8 cellular contexts compared by ENCODE assay signal in the genomic region with DNA sequence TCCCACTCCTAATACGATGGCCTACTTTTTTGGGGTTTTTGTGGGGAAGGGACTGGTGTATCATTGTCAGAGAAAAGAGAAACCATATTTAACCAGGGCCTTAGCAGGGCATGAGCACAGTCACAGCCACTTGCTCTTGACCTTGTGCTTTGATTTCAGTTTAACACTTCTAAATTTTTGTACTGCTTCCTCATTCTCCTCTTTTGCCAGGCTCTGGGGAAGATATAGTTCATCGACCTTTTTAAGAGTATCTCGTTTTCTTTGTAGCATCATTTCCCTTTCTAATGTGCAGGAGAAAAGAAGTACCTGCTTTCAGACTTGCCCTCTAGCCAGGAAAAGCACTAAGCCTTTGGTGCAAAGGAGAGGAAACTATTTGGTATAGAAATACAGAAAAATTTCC. TPM values are rescaled to one million over a fixed set of nuclear protein-coding genes. Genes with fewer than 3 reads are reported as not detected.
DNase-seq lines count a peak whose midpoint lies in the region; ATAC-seq, FAIRE-seq and TF ChIP-seq lines count a peak whose summit lies in the region.

No MANE protein-coding gene starts in this region.

- POLR2A ChIA-PET in H1 (lab: Charles Lee; ENCODE audit: partially characterized antibody): interaction anchor here (0.8 to 4.4 kb wide), 2 partner anchors 16 to 42 kb away, joined by 3 to 52 read pairs; a partner anchor contains a TSS

- H3K4me2 ChIP-seq in OCI-LY3 (ENCODE audit: low read length) (peak overlapping the region; percentile 76), H1 (ENCODE audit: insufficient read depth in 1 of 2, low read depth in 2 of 2, low read length in 2 of 2) (peak overlapping the region; percentile 12 to 16; a peak in 1 of 4 replicates), trophoblast cell (ENCODE audit: low read length) (peak overlapping the region; percentile 45)

- no peak overlapping the region for H4K12ac ChIP-seq in trophoblast cell (ENCODE audit: low read depth, low read length)

- H3K4ac ChIP-seq in H1 (replicated peaks; ENCODE audit: insufficient read length, low read depth, low read length) (no peak overlapping the region), trophoblast cell (ENCODE audit: low read depth, low read length) (peak overlapping the region; percentile 13)

- H3K79me2 ChIP-seq in OCI-LY3 (ENCODE audit: low read length) (peaks cover 97% of the 10 kb centered on the region), H1 (ENCODE audit: control insufficient read depth in 1 of 2, insufficient read depth in 2 of 2, low read length in 2 of 2) (peaks cover 11 to 75% of the 10 kb centered on the region in 2 experiments; a peak in 3 of 4 replicates), trophoblast cell (ENCODE audit: control insufficient read depth, insufficient read depth, low read length, poor library complexity) (peaks cover 42% of the 10 kb centered on the region)

- H3K9me3 ChIP-seq in OCI-LY3 (ENCODE audit: insufficient read depth, low read length) (no peaks in the 10 kb centered on the region), H1 (ENCODE audit: insufficient read depth in 2 of 2, low read depth in 1 of 2, low read length in 1 of 2) (no peaks in the 10 kb centered on the region), trophoblast cell (ENCODE audit: insufficient read depth, low read depth, low read length) (no peaks in the 10 kb centered on the region)

- H2BK15ac ChIP-seq in H1 (ENCODE audit: low read length): no peak overlapping the region

- DNase-seq in GM06990 (ENCODE audit: extremely low read depth, insufficient read length): no peak
- DNase-seq in H1 (ENCODE audit: low read depth in 1 of 2, low spot score in 2 of 2): no peak
- no peak for DNase-seq in trophoblast cell
- no peak for DNase-seq in GM13977 (ENCODE audit: low spot score)
- DNase-seq in COLO668 (lab: John Stamatoyannopoulos, UW; ENCODE audit: unreplicated experiment): no peak
- no peak for DNase-seq in AML-193 (lab: John Stamatoyannopoulos, UW)

- H3K18ac ChIP-seq in H1 (ENCODE audit: extremely low read depth, low read length) (no peak overlapping the region), trophoblast cell (ENCODE audit: low read length) (no peak overlapping the region)

- H4K91ac ChIP-seq in H1 (replicated peaks; ENCODE audit: insufficient read length, low read length): no peak overlapping the region
- H4K91ac ChIP-seq in trophoblast cell (ENCODE audit: low read depth, low read length): no peak overlapping the region

- H3K56ac ChIP-seq in H1 (replicated peaks; ENCODE audit: insufficient read length, low read depth, low read length): no peak overlapping the region

- peak overlapping the region; percentile 93 for H3K27ac ChIP-seq in OCI-LY3 (ENCODE audit: low read length)
- no peak overlapping the region for H3K27ac ChIP-seq in H1 (ENCODE audit: low read depth, low read length)
- no peak overlapping the region for H3K27ac ChIP-seq in trophoblast cell (ENCODE audit: low read depth, low read length)

- ATAC-seq in HG03342 (IDR thresholded peaks at IDR 0.05; ENCODE audit: unreplicated experiment): no peak

- H3K14ac ChIP-seq in H1 (ENCODE audit: insufficient read length): no peak overlapping the region
- H3K14ac ChIP-seq in trophoblast cell (ENCODE audit: low read length): no peak overlapping the region

- H3K36me3 ChIP-seq in GM06990 (ENCODE audit: control insufficient read depth, insufficient read depth, low read length) (no peaks in the 10 kb centered on the region), OCI-LY3 (replicated peaks; ENCODE audit: low read depth, low read length) (peaks cover 3% of the 10 kb centered on the region), H1 (ENCODE audit: control insufficient read depth in 2 of 4, insufficient read depth in 4 of 4, low read length in 3 of 4) (no peaks in the 10 kb centered on the region), trophoblast cell (ENCODE audit: control insufficient read depth in 1 of 2, insufficient read depth in 2 of 2, low read length in 2 of 2) (peaks cover 0 to 3% of the 10 kb centered on the region in 2 experiments)

- no peak overlapping the region for H2BK12ac ChIP-seq in H1 (ENCODE audit: low read depth, low read length)
- no peak overlapping the region for H2BK12ac ChIP-seq in trophoblast cell (ENCODE audit: low read length)

- H2BK20ac ChIP-seq in H1 (ENCODE audit: low read length): no peak overlapping the region

- no peak overlapping the region for H4K5ac ChIP-seq in H1 (ENCODE audit: insufficient read length, low read depth, low read length)

- in situ Hi-C loops in GM13977 (cut with MboI; ENCODE audit: low pct_unique_long_range_greater_than_20kb, low sequenced_read_pairs, unreplicated experiment): no loop called here

- H4K8ac ChIP-seq in H1 (ENCODE audit: extremely low read depth, insufficient read depth, low read length) (no peak overlapping the region), trophoblast cell (ENCODE audit: low read depth, low read length) (no peak overlapping the region)

- H3K4me1 ChIP-seq in OCI-LY3 (ENCODE audit: low read length) (peaks cover 51% of the 10 kb centered on the region), H1 (replicated peaks in 1 of 4; ENCODE audit: control insufficient read depth in 3 of 4, insufficient read depth in 4 of 4, low read length in 3 of 4) (peaks cover 2 to 14% (median 12%) of the 10 kb centered on the region in 4 experiments; a peak in 5 of 7 replicates), trophoblast cell (ENCODE audit: control insufficient read depth in 1 of 2, insufficient read depth in 2 of 2, low read length in 2 of 2) (peaks cover 10 to 15% of the 10 kb centered on the region in 2 experiments)

- H2BK120ac ChIP-seq in H1 (replicated peaks; ENCODE audit: low read depth, low read length) (no peak overlapping the region), trophoblast cell (ENCODE audit: insufficient read depth, low read length, poor library complexity) (no peak overlapping the region)

- H4K20me1 ChIP-seq in OCI-LY3 (ENCODE audit: insufficient read depth, low read length): peaks cover 28% of the 10 kb centered on the region
- peaks cover 3 to 6% of the 10 kb centered on the region in 2 experiments for H4K20me1 ChIP-seq in H1 (replicated peaks in 1 of 2; ENCODE audit: control insufficient read depth in 1 of 2, insufficient read depth in 2 of 2, low read length in 2 of 2)

- peaks cover 19% of the 10 kb centered on the region for H3K23me2 ChIP-seq in H1 (ENCODE audit: low read depth, low read length)

- no peak for TF ChIP-seq RAD21 in H1 (IDR thresholded peaks at IDR 0.05 in 1 of 2, conservative IDR thresholded peaks at IDR 0.05 in 1 of 2; ENCODE audit: low read depth in 2 of 2, low read length in 2 of 2)

- peak overlapping the region; percentile 94 for H3K9ac ChIP-seq in OCI-LY3 (ENCODE audit: low read length)
- no peak overlapping the region for H3K9ac ChIP-seq in H1 (replicated peaks in 1 of 4; ENCODE audit: extremely low read depth in 1 of 4, low read depth in 3 of 4, low read length in 3 of 4)
- no peak overlapping the region for H3K9ac ChIP-seq in trophoblast cell (ENCODE audit: low read length)

- H2AFZ ChIP-seq in OCI-LY3 (ENCODE audit: low read depth, low read length): no peak overlapping the region
- H2AFZ ChIP-seq in H1 (ENCODE audit: low read length): no peak overlapping the region
- no peak overlapping the region for H2AFZ ChIP-seq in trophoblast cell (ENCODE audit: insufficient read depth, low read length, poor library complexity)

- no peak overlapping the region for H2AK5ac ChIP-seq in H1 (ENCODE audit: low read depth, low read length)
- no peak overlapping the region for H2AK5ac ChIP-seq in trophoblast cell (ENCODE audit: low read length)

- H3K27me3 ChIP-seq in GM06990 (replicated peaks; ENCODE audit: control insufficient read depth, insufficient read depth, low read length): no peaks in the 10 kb centered on the region
- H3K27me3 ChIP-seq in OCI-LY3 (ENCODE audit: low read depth, low read length): no peaks in the 10 kb centered on the region
- H3K27me3 ChIP-seq in H1 (replicated peaks in 1 of 4; ENCODE audit: control insufficient read depth in 3 of 4, extremely low read depth in 1 of 4, insufficient read depth in 3 of 4, low read length in 3 of 4): no peaks in the 10 kb centered on the region
- H3K27me3 ChIP-seq in trophoblast cell (ENCODE audit: insufficient read depth, low read length): no peaks in the 10 kb centered on the region

- CTCF ChIA-PET in H1 (lab: Charles Lee; ENCODE audit: partially characterized antibody): interaction anchor here (0.6 kb wide), 1 partner anchor 512 kb away, joined by 3 read pairs; no protein-coding TSS in a partner anchor

- H3K23ac ChIP-seq in H1 (ENCODE audit: insufficient read length): no peak overlapping the region
- no peak overlapping the region for H3K23ac ChIP-seq in trophoblast cell (ENCODE audit: low read length)

- TF ChIP-seq POLR2A in H1 (IDR thresholded peaks at IDR 0.05; ENCODE audit: control extremely low read depth in 1 of 2, low read depth in 2 of 2, low read length in 2 of 2): peak in 1 of 2 experiments; percentile 33; a peak in 1 of 3 replicates

- TF ChIP-seq CTCF in GM06990 (IDR thresholded peaks at IDR 0.05; ENCODE audit: insufficient read depth, low read length, poor library complexity, severe bottlenecking) (no peak), OCI-LY3 (IDR thresholded peaks at IDR 0.05; ENCODE audit: low read depth, low read length) (no peak), H1 (IDR thresholded peaks at IDR 0.05; ENCODE audit: control extremely low read depth in 1 of 3, insufficient read depth in 1 of 3, low read depth in 1 of 3, low read length in 3 of 3) (no peak), GM13977 (IDR thresholded peaks at IDR 0.05; ENCODE audit: extremely low read depth, insufficient read depth, missing control alignments) (no peak)

- no peak overlapping the region for H2BK5ac ChIP-seq in H1 (ENCODE audit: low read depth, low read length)
- H2BK5ac ChIP-seq in trophoblast cell (ENCODE audit: low read depth, low read length, poor library complexity): no peak overlapping the region

- H3K79me1 ChIP-seq in H1 (ENCODE audit: low read depth, low read length): peaks cover 6% of the 10 kb centered on the region
- peaks cover 35% of the 10 kb centered on the region for H3K79me1 ChIP-seq in trophoblast cell (ENCODE audit: low read length)

- peak overlapping the region; percentile 92 for H3K4me3 ChIP-seq in GM06990 (replicated peaks; ENCODE audit: low read depth, low read length)
- H3K4me3 ChIP-seq in OCI-LY3 (ENCODE audit: low read length): peak overlapping the region; percentile 80
- peak overlapping the region in 1 of 4 experiments; percentile 7; a peak in 2 of 8 replicates for H3K4me3 ChIP-seq in H1 (ENCODE audit: extremely low read depth in 1 of 4, insufficient read depth in 2 of 4, low read depth in 3 of 4, low read length in 4 of 4)
- no peak overlapping the region for H3K4me3 ChIP-seq in trophoblast cell (ENCODE audit: low read depth, low read length)

- no peak for FAIRE-seq in H1 (lab: Jason Lieb, UNC)

- no peak for TF ChIP-seq EP300 in H1 (IDR thresholded peaks at IDR 0.05; ENCODE audit: borderline replicate concordance in 1 of 2, low read depth in 2 of 2, low read length in 2 of 2)

- 90% methylated on average over 3 of the region's 3 CpGs; no CpG with 5 or more reads in 1 of the 2 experiments for WGBS in H1 (ENCODE audit: extremely low coverage in 1 of 2, insufficient coverage in 1 of 2, insufficient read length in 1 of 2, insufficient replicate concordance in 2 of 2, low coverage in 1 of 2, low lambda C conversion rate in 2 of 2, missing lambda C conversion rate in 1 of 2), 2 experiments
- no CpG with 5 or more reads among the region's 3 CpGs for WGBS in trophoblast cell (ENCODE audit: extremely low coverage, insufficient coverage, insufficient read length)

RNA-seq across cellular contexts. Expression of a gene that starts 2.2 kb away (rescaled TPM):
- 27.5 and 27.9 TPM in 2 replicates for total RNA-seq in H1 (2021; fragmentation: NEBNext Ultra II Directional; extraction: Animal tissue kit (Norgen Biotek cat#: 25700))
- 11.6 and 13.6 TPM in 2 replicates for polyA plus RNA-seq in H1 (2011; rRNA removed)
- 14.9 TPM for polyA plus RNA-seq in H1 (2011; cell fraction: cytosol; rRNA removed)
- 12.4 TPM for polyA plus RNA-seq in H1 (2011; cell fraction: nucleus; rRNA removed)
- polyA plus RNA-seq in H1 (2012, experiment 1 of 2): 13.0 to 22.0 TPM (median 15.7 TPM) in 4 replicates
- polyA plus RNA-seq in H1 (2012, experiment 2 of 2): 1.1 TPM
- polyA plus RNA-seq in H1 (2013, experiment 1 of 2): 16.9 TPM
- polyA plus RNA-seq in H1 (2013, experiment 2 of 2): 16.0 TPM
- polyA minus RNA-seq in H1 (2011; rRNA and poly(A)+ RNA removed): 18.2 and 26.2 TPM in 2 replicates
- 18.5 TPM for polyA minus RNA-seq in H1 (2011; cell fraction: cytosol; rRNA and poly(A)+ RNA removed)
- 37.6 TPM for polyA minus RNA-seq in H1 (2011; cell fraction: nucleus; rRNA and poly(A)+ RNA removed)
- 38.0 and 39.2 TPM in 2 replicates for polyA plus RNA-seq in trophoblast cell (2013)

RNA-seq across cellular contexts. Expression of a gene that starts 3.1 kb away (rescaled TPM):
- total RNA-seq in H1 (2021; fragmentation: NEBNext Ultra II Directional; extraction: Animal tissue kit (Norgen Biotek cat#: 25700)): 11.4 and 11.5 TPM in 2 replicates
- 4.9 and 5.4 TPM in 2 replicates for polyA plus RNA-seq in H1 (2011; rRNA removed)
- polyA plus RNA-seq in H1 (2011; cell fraction: cytosol; rRNA removed): 4.8 TPM
- polyA plus RNA-seq in H1 (2011; cell fraction: nucleus; rRNA removed): 8.1 TPM
- 4.5 to 6.6 TPM (median 5.3 TPM) in 4 replicates for polyA plus RNA-seq in H1 (2012, experiment 1 of 2)
- 0.80 TPM for polyA plus RNA-seq in H1 (2012, experiment 2 of 2)
- 5.0 TPM for polyA plus RNA-seq in H1 (2013, experiment 1 of 2)
- 4.8 TPM for polyA plus RNA-seq in H1 (2013, experiment 2 of 2)
- polyA minus RNA-seq in H1 (2011; rRNA and poly(A)+ RNA removed): 20.0 and 23.2 TPM in 2 replicates
- 8.3 TPM for polyA minus RNA-seq in H1 (2011; cell fraction: cytosol; rRNA and poly(A)+ RNA removed)
- 19.6 TPM for polyA minus RNA-seq in H1 (2011; cell fraction: nucleus; rRNA and poly(A)+ RNA removed)
- polyA plus RNA-seq in trophoblast cell (2013): 9.0 and 9.1 TPM in 2 replicates

RNA-seq across cellular contexts. Expression of a gene that starts 33.8 kb away (rescaled TPM):
- 82.9 and 91.1 TPM in 2 replicates for total RNA-seq in H1 (2021; fragmentation: NEBNext Ultra II Directional; extraction: Animal tissue kit (Norgen Biotek cat#: 25700))
- 30.5 and 42.0 TPM in 2 replicates for polyA plus RNA-seq in H1 (2011; rRNA removed)
- 38.2 TPM for polyA plus RNA-seq in H1 (2011; cell fraction: cytosol; rRNA removed)
- polyA plus RNA-seq in H1 (2011; cell fraction: nucleus; rRNA removed): 42.5 TPM
- polyA plus RNA-seq in H1 (2012, experiment 1 of 2): 28.9 to 58.1 TPM (median 40.4 TPM) in 4 replicates
- 18.1 TPM for polyA plus RNA-seq in H1 (2012, experiment 2 of 2)
- 21.2 TPM for polyA plus RNA-seq in H1 (2013, experiment 1 of 2)
- 19.8 TPM for polyA plus RNA-seq in H1 (2013, experiment 2 of 2)
- polyA minus RNA-seq in H1 (2011; rRNA and poly(A)+ RNA removed): 33.1 and 37.7 TPM in 2 replicates
- 69.5 TPM for polyA minus RNA-seq in H1 (2011; cell fraction: cytosol; rRNA and poly(A)+ RNA removed)
- polyA minus RNA-seq in H1 (2011; cell fraction: nucleus; rRNA and poly(A)+ RNA removed): 35.2 TPM
- polyA plus RNA-seq in trophoblast cell (2013): 52.5 and 55.1 TPM in 2 replicates

RNA-seq across cellular contexts. Expression of a gene that starts 41.5 kb away (rescaled TPM):
- 3.5 and 3.8 TPM in 2 replicates for total RNA-seq in H1 (2021; fragmentation: NEBNext Ultra II Directional; extraction: Animal tissue kit (Norgen Biotek cat#: 25700))
- polyA plus RNA-seq in H1 (2011; rRNA removed): 0.36 and 0.50 TPM in 2 replicates
- 0.58 TPM for polyA plus RNA-seq in H1 (2011; cell fraction: cytosol; rRNA removed)
- polyA plus RNA-seq in H1 (2011; cell fraction: nucleus; rRNA removed): 0.57 TPM
- 0.65 to 1.6 TPM (median 1.0 TPM) in 4 replicates for polyA plus RNA-seq in H1 (2012, experiment 1 of 2)
- 0.18 TPM for polyA plus RNA-seq in H1 (2012, experiment 2 of 2)
- polyA plus RNA-seq in H1 (2013, experiment 1 of 2): 1.8 TPM
- 1.9 TPM for polyA plus RNA-seq in H1 (2013, experiment 2 of 2)
- 1.2 and 2.0 TPM in 2 replicates for polyA minus RNA-seq in H1 (2011; rRNA and poly(A)+ RNA removed)
- polyA minus RNA-seq in H1 (2011; cell fraction: cytosol; rRNA and poly(A)+ RNA removed): 1.4 TPM
- 4.1 TPM for polyA minus RNA-seq in H1 (2011; cell fraction: nucleus; rRNA and poly(A)+ RNA removed)
- polyA plus RNA-seq in trophoblast cell (2013): 3.9 TPM in 2 replicates

RNA-seq across cellular contexts. Expression of a gene that starts 43.0 kb away (rescaled TPM):
- total RNA-seq in H1 (2021; fragmentation: NEBNext Ultra II Directional; extraction: Animal tissue kit (Norgen Biotek cat#: 25700)): 0.61 and 0.93 TPM in 2 replicates
- 0.25 and 0.39 TPM in 2 replicates for polyA plus RNA-seq in H1 (2011; rRNA removed)
- 1.0 TPM for polyA plus RNA-seq in H1 (2011; cell fraction: cytosol; rRNA removed)
- 0.53 TPM for polyA plus RNA-seq in H1 (2011; cell fraction: nucleus; rRNA removed)
- 0.57 to 0.86 TPM (median 0.72 TPM) in 4 replicates for polyA plus RNA-seq in H1 (2012, experiment 1 of 2)
- not detected for polyA plus RNA-seq in H1 (2012, experiment 2 of 2)
- polyA plus RNA-seq in H1 (2013, experiment 1 of 2): 0.43 TPM
- polyA plus RNA-seq in H1 (2013, experiment 2 of 2): 0.37 TPM
- polyA minus RNA-seq in H1 (2011; rRNA and poly(A)+ RNA removed): 0.32 and 0.46 TPM in 2 replicates
- polyA minus RNA-seq in H1 (2011; cell fraction: cytosol; rRNA and poly(A)+ RNA removed): not detected
- not detected for polyA minus RNA-seq in H1 (2011; cell fraction: nucleus; rRNA and poly(A)+ RNA removed)
- polyA plus RNA-seq in trophoblast cell (2013): 0.97 and 0.99 TPM in 2 replicates

Comparison
In these comparisons a context has a peak if more than half of its experiments do, and no peak if none do; other contexts are left out.
1. H3K4me2 ChIP-seq: peak in every context shown above with its lines; median percentile 76 in OCI-LY3; 45 in trophoblast cell; 14 in H1.